ENCODE assay signal across 27 cellular contexts in genomic region chr18:63895190-63895589, GRCh38. TPM values are rescaled to one million over a fixed set of nuclear protein-coding genes. Genes with fewer than 3 reads are reported as not detected.
"Had no signal": no experiment of that assay in that cellular context is flagged by ENCODE, and none has a peak within 500 bp of the region (broad histone marks: within the 10 kb centered on the region; RNA-seq: fewer than 3 reads in every experiment).

No MANE protein-coding gene starts in this region.

- H3K27me3 ChIP-seq: sigmoid colon, testis, upper lobe of left lung had no signal

- H3K9me3 ChIP-seq: left ventricle myocardium inferior, sigmoid colon, testis, upper lobe of left lung had no signal

- H3K27ac Mint-ChIP-seq: activated B cell treated with CpG ODN at 0.5 μM for 24 hours; activated CD8-positive, alpha-beta T cell treated with anti-CD3 and anti-CD28 coated beads, Interleukin-2, amount 10 ng/mL, durations not matched to agents 7 days and 5 days; activated naive CD4-positive, alpha-beta T cell treated with anti-CD3 and anti-CD28 coated beads, Interleukin-2, amount 10 ng/mL, durations not matched to agents 7 days and 5 days; activated naive CD8-positive, alpha-beta T cell treated with anti-CD3 and anti-CD28 coated beads, Interleukin-2, amount 50 U/mL, for 24 hours; activated T-cell treated with anti-CD3 and anti-CD28 coated beads, Interleukin-2, amount 50 U/mL, for 24 hours; brain; endodermal cell; nephron progenitor cell; stimulated activated memory B cell treated with anti-CD40 and anti-IgM and Interleukin-4, amounts not matched to agents 10 μg/mL and 1 μg/mL and 100 μg/mL, for 72 hours had no signal

- H3K4me1 ChIP-seq: left ventricle myocardium inferior, sigmoid colon, testis, upper lobe of left lung had no signal

- DNase-seq: activated B cell treated with CpG ODN at 0.5 μM for 24 hours; activated CD4-positive, alpha-beta T cell treated with anti-CD3 and anti-CD28 coated beads for 48 hours; activated CD8-positive, alpha-beta T cell treated with anti-CD3 and anti-CD28 coated beads, Interleukin-2, amount 10 ng/mL, durations not matched to agents 7 days and 5 days; activated naive CD4-positive, alpha-beta T cell treated with anti-CD3 and anti-CD28 coated beads, Interleukin-2, amount 10 ng/mL, durations not matched to agents 7 days and 5 days; activated naive CD8-positive, alpha-beta T cell treated with anti-CD3 and anti-CD28 coated beads, Interleukin-2, amount 50 U/mL, for 24 hours; activated T-cell treated with anti-CD3 and anti-CD28 coated beads, Interleukin-2, amount 50 U/mL, for 24 hours; anterior cingulate cortex; caudate nucleus; dorsolateral prefrontal cortex; endodermal cell; head of caudate nucleus; left ventricle myocardium inferior; mammary epithelial cell; midbrain; nephron progenitor cell; occipital lobe; posterior cingulate gyrus; sigmoid colon; stimulated activated CD4-positive, alpha-beta T cell treated with anti-CD3 and anti-CD28 coated beads, Interleukin-4, amount 100 ng/mL, for 4 hours; testis; upper lobe of left lung had no signal

- H3K9me3 Mint-ChIP-seq: activated B cell treated with CpG ODN at 0.5 μM for 24 hours; activated naive CD4-positive, alpha-beta T cell treated with anti-CD3 and anti-CD28 coated beads, Interleukin-2, amount 10 ng/mL, durations not matched to agents 7 days and 5 days; activated naive CD8-positive, alpha-beta T cell treated with anti-CD3 and anti-CD28 coated beads, Interleukin-2, amount 50 U/mL, for 24 hours; activated T-cell treated with anti-CD3 and anti-CD28 coated beads, Interleukin-2, amount 50 U/mL, for 24 hours; brain; endodermal cell; stimulated activated memory B cell treated with anti-CD40 and anti-IgM and Interleukin-4, amounts not matched to agents 10 μg/mL and 1 μg/mL and 100 μg/mL, for 72 hours had no signal

- H3K4me3 ChIP-seq: dorsolateral prefrontal cortex, left ventricle myocardium inferior, sigmoid colon, testis, upper lobe of left lung had no signal

- H3K27ac ChIP-seq: dorsolateral prefrontal cortex, left ventricle myocardium inferior, sigmoid colon, testis, upper lobe of left lung had no signal

- H3K36me3 ChIP-seq: left ventricle myocardium inferior, sigmoid colon, upper lobe of left lung had no signal

- FAIRE-seq: frontal cortex had no signal

- H3K36me3 Mint-ChIP-seq: activated naive CD4-positive, alpha-beta T cell treated with anti-CD3 and anti-CD28 coated beads, Interleukin-2, amount 10 ng/mL, durations not matched to agents 7 days and 5 days; brain; stimulated activated memory B cell treated with anti-CD40 and anti-IgM and Interleukin-4, amounts not matched to agents 10 μg/mL and 1 μg/mL and 100 μg/mL, for 72 hours had no signal

- H3K4me3 Mint-ChIP-seq: activated B cell treated with CpG ODN at 0.5 μM for 24 hours; activated CD8-positive, alpha-beta T cell treated with anti-CD3 and anti-CD28 coated beads, Interleukin-2, amount 10 ng/mL, durations not matched to agents 7 days and 5 days; activated naive CD4-positive, alpha-beta T cell treated with anti-CD3 and anti-CD28 coated beads, Interleukin-2, amount 10 ng/mL, durations not matched to agents 7 days and 5 days; activated naive CD8-positive, alpha-beta T cell treated with anti-CD3 and anti-CD28 coated beads, Interleukin-2, amount 50 U/mL, for 24 hours; activated T-cell treated with anti-CD3 and anti-CD28 coated beads, Interleukin-2, amount 50 U/mL, for 24 hours; brain; endodermal cell; nephron progenitor cell; stimulated activated memory B cell treated with anti-CD40 and anti-IgM and Interleukin-4, amounts not matched to agents 10 μg/mL and 1 μg/mL and 100 μg/mL, for 72 hours had no signal

- ATAC-seq: activated CD8-positive, alpha-beta T cell treated with anti-CD3 and anti-CD28 coated beads, Interleukin-2, amount 10 ng/mL, durations not matched to agents 7 days and 5 days; activated naive CD8-positive, alpha-beta T cell treated with anti-CD3 and anti-CD28 coated beads, Interleukin-2, amount 50 U/mL, for 24 hours; stimulated activated memory B cell treated with anti-CD40 and anti-IgM and Interleukin-4, amounts not matched to agents 10 μg/mL and 1 μg/mL and 100 μg/mL, for 72 hours had no signal

- H3K4me1 Mint-ChIP-seq: activated B cell treated with CpG ODN at 0.5 μM for 24 hours; activated naive CD4-positive, alpha-beta T cell treated with anti-CD3 and anti-CD28 coated beads, Interleukin-2, amount 10 ng/mL, durations not matched to agents 7 days and 5 days; activated naive CD8-positive, alpha-beta T cell treated with anti-CD3 and anti-CD28 coated beads, Interleukin-2, amount 50 U/mL, for 24 hours; brain; endodermal cell; stimulated activated memory B cell treated with anti-CD40 and anti-IgM and Interleukin-4, amounts not matched to agents 10 μg/mL and 1 μg/mL and 100 μg/mL, for 72 hours had no signal

RNA-seq across cellular contexts. Expression of gene SERPINB2, which starts 7.7 kb away (rescaled TPM):
- total RNA-seq: activated CD8-positive, alpha-beta T cell treated with anti-CD3 and anti-CD28 coated beads, Interleukin-2, amount 10 ng/mL, durations not matched to agents 7 days and 5 days; endodermal cell; frontal cortex; left ventricle myocardium inferior; renal cortical epithelial cell; testis had no signal

RNA-seq across cellular contexts. Expression of gene SERPINB10, which starts 12.6 kb away (rescaled TPM):
- total RNA-seq: activated B cell treated with CpG ODN at 0.5 μM for 24 hours; activated CD8-positive, alpha-beta T cell treated with anti-CD3 and anti-CD28 coated beads, Interleukin-2, amount 10 ng/mL, durations not matched to agents 7 days and 5 days; endodermal cell; kidney epithelial cell; left ventricle myocardium inferior; mammary epithelial cell; myocyte; occipital lobe; renal cortical epithelial cell; sigmoid colon; testis had no signal

RNA-seq across cellular contexts. Expression of gene HMSD, which starts 53.9 kb away (rescaled TPM):
- total RNA-seq: frontal cortex, kidney epithelial cell, left ventricle myocardium inferior, myocyte, renal cortical epithelial cell, sigmoid colon had no signal
